In the genomic region with DNA sequence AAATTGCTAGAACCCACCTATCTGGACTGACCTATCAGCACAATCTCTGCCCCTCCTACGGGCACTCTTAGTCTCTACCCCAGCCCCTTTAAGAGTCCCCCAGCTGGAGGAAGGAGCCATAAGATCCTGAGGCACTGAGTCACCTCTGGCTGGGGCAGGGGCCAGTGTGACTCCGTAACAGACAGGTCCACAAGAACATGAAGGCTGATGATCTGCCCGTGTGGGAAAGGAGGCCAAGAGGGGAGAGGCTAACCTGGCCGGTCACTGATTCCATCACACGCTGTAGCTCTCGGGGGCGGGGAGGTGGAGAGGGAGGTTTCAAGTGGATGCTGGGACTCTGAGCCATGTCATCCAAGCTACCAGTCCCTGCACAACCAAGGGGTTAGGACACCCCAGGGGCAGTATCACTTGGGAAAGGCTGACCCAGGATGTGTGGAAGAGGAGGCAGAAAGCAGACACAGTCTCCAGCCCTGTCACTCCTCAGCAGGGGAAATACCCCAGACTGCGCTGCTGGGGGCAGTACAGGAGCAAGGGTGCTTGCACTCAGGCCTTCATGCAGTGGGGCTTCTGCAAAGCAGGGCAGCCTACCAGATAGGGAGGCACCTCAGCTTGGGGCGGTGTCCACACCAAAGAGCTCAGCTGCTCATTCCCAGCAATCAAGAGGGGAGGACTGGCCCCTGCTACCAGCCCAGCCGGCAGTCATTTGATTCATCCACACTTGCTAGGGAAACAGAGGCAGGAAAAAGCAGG, we compare ENCODE assay signal across 11 cellular contexts. TPM values are rescaled to one million over a fixed set of nuclear protein-coding genes. Genes with fewer than 3 reads are reported as not detected.
DNase-seq lines count a peak whose midpoint lies in the region; ATAC-seq and TF ChIP-seq lines count a peak whose summit lies in the region.
"Had no signal": no experiment of that assay in that cellular context is flagged by ENCODE, and none has a peak within 500 bp of the region (broad histone marks: within the 10 kb centered on the region; RNA-seq: fewer than 3 reads in every experiment).

No MANE protein-coding gene starts in this region.

- no peaks in the 10 kb centered on the region for H3K9me3 Mint-ChIP-seq in activated naive CD8-positive, alpha-beta T cell treated with anti-CD3 and anti-CD28 coated beads, Interleukin-2, amount 50 U/mL, for 24 hours
- no peaks in the 10 kb centered on the region for H3K9me3 Mint-ChIP-seq in naive B cell

- H3K36me3 ChIP-seq in BLaER1: peaks cover 56% of the 10 kb centered on the region
- peaks cover 6% of the 10 kb centered on the region for H3K36me3 ChIP-seq in H7 (replicated peaks; ENCODE audit: control insufficient read depth, insufficient read depth, low read length)
- peaks cover 3 to 69% of the 10 kb centered on the region in 2 donors for H3K36me3 ChIP-seq in left lung

- H3K27me3 Mint-ChIP-seq in activated naive CD8-positive, alpha-beta T cell treated with anti-CD3 and anti-CD28 coated beads, Interleukin-2, amount 50 U/mL, for 24 hours: no peaks in the 10 kb centered on the region
- H3K27me3 Mint-ChIP-seq in naive B cell: no peaks in the 10 kb centered on the region

- intact Hi-C loops in left lung (cut with DNase I): no loop called here

- TF ChIP-seq CTCF in left lung (IDR thresholded peaks at IDR 0.05): no peak

- H3K27me3 ChIP-seq in BLaER1 (no peaks in the 10 kb centered on the region), H7 (ENCODE audit: control insufficient read depth, insufficient read depth, low read length) (no peaks in the 10 kb centered on the region), left lung (no peaks in the 10 kb centered on the region)

- H3K4me3 ChIP-seq in BLaER1 (no peak overlapping the region), H7 (ENCODE audit: insufficient read depth, low read depth, low read length) (no peak overlapping the region), left lung (no peak overlapping the region)

- peaks cover 53% of the 10 kb centered on the region for H3K4me1 ChIP-seq in BLaER1
- peaks cover 23 to 44% of the 10 kb centered on the region in 2 donors for H3K4me1 ChIP-seq in left lung

- H3K27ac Mint-ChIP-seq in activated naive CD8-positive, alpha-beta T cell treated with anti-CD3 and anti-CD28 coated beads, Interleukin-2, amount 50 U/mL, for 24 hours: peak overlapping the region; percentile 32
- H3K27ac Mint-ChIP-seq in naive B cell: peak overlapping the region in 5 of 6 donors; percentile 20 to 93 (median 64)

- H3K4me1 Mint-ChIP-seq in activated naive CD8-positive, alpha-beta T cell treated with anti-CD3 and anti-CD28 coated beads, Interleukin-2, amount 50 U/mL, for 24 hours: peaks cover 27% of the 10 kb centered on the region
- peaks cover 22 to 38% (median 27%) of the 10 kb centered on the region in 3 donors for H3K4me1 Mint-ChIP-seq in naive B cell

- no peaks in the 10 kb centered on the region for H4K20me1 ChIP-seq in BLaER1

- H3K9me3 ChIP-seq in BLaER1 (no peaks in the 10 kb centered on the region), left lung (no peaks in the 10 kb centered on the region)

- ATAC-seq in activated naive CD8-positive, alpha-beta T cell treated with anti-CD3 and anti-CD28 coated beads, Interleukin-2, amount 50 U/mL, for 24 hours: peak; percentile 8
- ATAC-seq in naive B cell (ENCODE audit: low read depth in 2 of 2): peak in 1 of 2 donors; percentile 21
- no peak for ATAC-seq in left lung

- DNase-seq in H7: peak; percentile 64
- DNase-seq in activated naive CD8-positive, alpha-beta T cell treated with anti-CD3 and anti-CD28 coated beads, Interleukin-2, amount 50 U/mL, for 24 hours: no peak
- no peak for DNase-seq in naive B cell
- no peak for DNase-seq in NCI-H2227 treated with DMSO at 0.1 percent for 48 hours (lab: John Stamatoyannopoulos, UW)
- no peak for DNase-seq in NCI-H1694 treated with DMSO at 0.1 percent for 48 hours (lab: John Stamatoyannopoulos, UW)
- no peak for DNase-seq in HuH-7 (ENCODE audit: low spot score)
- no peak for DNase-seq in left lung
- DNase-seq: activated CD4-positive, alpha-beta T cell treated with anti-CD3 and anti-CD28 coated beads, Interleukin-2, amount 50 U/mL, for 4 hours; amygdala; NCI-H446 had no signal

- H3K4me3 Mint-ChIP-seq in activated naive CD8-positive, alpha-beta T cell treated with anti-CD3 and anti-CD28 coated beads, Interleukin-2, amount 50 U/mL, for 24 hours: no peak overlapping the region
- no peak overlapping the region for H3K4me3 Mint-ChIP-seq in naive B cell

- H3K27ac ChIP-seq in BLaER1: peak overlapping the region; percentile 94
- peak overlapping the region in 1 of 2 donors; percentile 87 for H3K27ac ChIP-seq in left lung

- H3K9ac ChIP-seq in BLaER1: 0 out of 2 replicates have a peak overlapping the region, but pooled peaks have one; percentile 15

- no peaks in the 10 kb centered on the region for H3K36me3 Mint-ChIP-seq in activated naive CD8-positive, alpha-beta T cell treated with anti-CD3 and anti-CD28 coated beads, Interleukin-2, amount 50 U/mL, for 24 hours (ENCODE audit: low read depth)
- peaks cover 0 to 6% of the 10 kb centered on the region in 2 donors for H3K36me3 Mint-ChIP-seq in naive B cell

- H3K4me2 ChIP-seq in BLaER1: peak overlapping the region; percentile 98; the same call in 1 of the 2 replicates

RNA-seq across cellular contexts. Expression of gene ARHGAP1, which starts 22.3 kb away (rescaled TPM):
- total RNA-seq in H7 (2014; rRNA removed; shearing (Covaris generic)): 27.5 and 30.8 TPM in 2 replicates
- polyA plus RNA-seq in naive B cell (ENCODE audit: low read depth in 6 of 6): 10 to 100 TPM; 31.4 to 51.6 (median 34.7) TPM
- 10 to 100 TPM; 81.8 to 90.3 TPM for total RNA-seq in left lung

RNA-seq across cellular contexts. Expression of gene ZNF408, which starts 22.7 kb away (rescaled TPM):
- total RNA-seq in H7 (2014; rRNA removed; shearing (Covaris generic)): 20.6 and 23.1 TPM in 2 replicates
- polyA plus RNA-seq in naive B cell (ENCODE audit: low read depth in 6 of 6): 10 to 100 TPM in 5 of 6 donors, 1 to 10 TPM in 1; 6.2 to 13.8 (median 11.3) TPM
- total RNA-seq in left lung: 1 to 10 TPM; 5.8 to 8.6 TPM

RNA-seq across cellular contexts. Expression of gene F2, which starts 40.8 kb away (rescaled TPM):
- total RNA-seq in H7 (2014; rRNA removed; shearing (Covaris generic)): 0.33 TPM in 1 of 2 replicates, not detected in the other
- polyA plus RNA-seq in naive B cell (ENCODE audit: low read depth in 6 of 6): not detected
- not detected for total RNA-seq in left lung
